1 cellular context compared by ENCODE assay signal in the genomic region with DNA sequence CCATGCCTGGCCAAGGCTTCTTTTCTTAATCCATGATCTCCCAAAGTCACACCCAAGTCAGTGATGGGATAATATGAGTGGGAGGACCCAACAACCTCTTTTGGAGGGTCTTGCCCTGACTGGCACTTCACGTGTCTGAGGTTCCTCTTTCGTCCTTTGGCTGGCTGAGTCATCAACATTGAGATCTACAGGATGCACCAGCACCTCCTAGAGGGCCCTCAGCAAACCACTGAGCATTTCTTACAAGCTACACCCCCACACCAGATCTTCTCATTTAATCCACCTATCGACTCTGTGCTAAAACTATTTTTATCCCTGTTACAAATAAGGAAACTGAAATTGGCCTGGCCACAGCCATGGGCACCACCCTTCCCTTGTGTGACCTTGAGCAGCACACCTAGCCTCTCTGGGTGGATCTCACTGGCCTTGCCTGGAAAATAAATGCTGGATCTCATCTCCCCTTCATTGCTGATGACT.
TF ChIP-seq lines count a peak whose summit lies in the region.

No MANE protein-coding gene starts in this region.

TF ChIP-seq in HepG2, 621 proteins besides CTCF, POLR2A, EP300 and RAD21 (continued from another document):
- no peak for TF ChIP-seq RXRB (CRISPR knock-in tag; IDR thresholded peaks at IDR 0.05; ENCODE audit: borderline replicate concordance)
- TF ChIP-seq, protein P1, sequence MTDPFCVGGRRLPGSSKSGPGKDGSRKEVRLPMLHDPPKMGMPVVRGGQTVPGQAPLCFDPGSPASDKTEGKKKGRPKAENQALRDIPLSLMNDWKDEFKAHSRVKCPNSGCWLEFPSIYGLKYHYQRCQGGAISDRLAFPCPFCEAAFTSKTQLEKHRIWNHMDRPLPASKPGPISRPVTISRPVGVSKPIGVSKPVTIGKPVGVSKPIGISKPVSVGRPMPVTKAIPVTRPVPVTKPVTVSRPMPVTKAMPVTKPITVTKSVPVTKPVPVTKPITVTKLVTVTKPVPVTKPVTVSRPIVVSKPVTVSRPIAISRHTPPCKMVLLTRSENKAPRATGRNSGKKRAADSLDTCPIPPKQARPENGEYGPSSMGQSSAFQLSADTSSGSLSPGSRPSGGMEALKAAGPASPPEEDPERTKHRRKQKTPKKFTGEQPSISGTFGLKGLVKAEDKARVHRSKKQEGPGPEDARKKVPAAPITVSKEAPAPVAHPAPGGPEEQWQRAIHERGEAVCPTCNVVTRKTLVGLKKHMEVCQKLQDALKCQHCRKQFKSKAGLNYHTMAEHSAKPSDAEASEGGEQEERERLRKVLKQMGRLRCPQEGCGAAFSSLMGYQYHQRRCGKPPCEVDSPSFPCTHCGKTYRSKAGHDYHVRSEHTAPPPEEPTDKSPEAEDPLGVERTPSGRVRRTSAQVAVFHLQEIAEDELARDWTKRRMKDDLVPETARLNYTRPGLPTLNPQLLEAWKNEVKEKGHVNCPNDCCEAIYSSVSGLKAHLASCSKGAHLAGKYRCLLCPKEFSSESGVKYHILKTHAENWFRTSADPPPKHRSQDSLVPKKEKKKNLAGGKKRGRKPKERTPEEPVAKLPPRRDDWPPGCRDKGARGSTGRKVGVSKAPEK (CRISPR knock-in tag; IDR thresholded peaks at IDR 0.05; ENCODE audit: borderline replicate concordance) = no peak
- TF ChIP-seq, protein P2, sequence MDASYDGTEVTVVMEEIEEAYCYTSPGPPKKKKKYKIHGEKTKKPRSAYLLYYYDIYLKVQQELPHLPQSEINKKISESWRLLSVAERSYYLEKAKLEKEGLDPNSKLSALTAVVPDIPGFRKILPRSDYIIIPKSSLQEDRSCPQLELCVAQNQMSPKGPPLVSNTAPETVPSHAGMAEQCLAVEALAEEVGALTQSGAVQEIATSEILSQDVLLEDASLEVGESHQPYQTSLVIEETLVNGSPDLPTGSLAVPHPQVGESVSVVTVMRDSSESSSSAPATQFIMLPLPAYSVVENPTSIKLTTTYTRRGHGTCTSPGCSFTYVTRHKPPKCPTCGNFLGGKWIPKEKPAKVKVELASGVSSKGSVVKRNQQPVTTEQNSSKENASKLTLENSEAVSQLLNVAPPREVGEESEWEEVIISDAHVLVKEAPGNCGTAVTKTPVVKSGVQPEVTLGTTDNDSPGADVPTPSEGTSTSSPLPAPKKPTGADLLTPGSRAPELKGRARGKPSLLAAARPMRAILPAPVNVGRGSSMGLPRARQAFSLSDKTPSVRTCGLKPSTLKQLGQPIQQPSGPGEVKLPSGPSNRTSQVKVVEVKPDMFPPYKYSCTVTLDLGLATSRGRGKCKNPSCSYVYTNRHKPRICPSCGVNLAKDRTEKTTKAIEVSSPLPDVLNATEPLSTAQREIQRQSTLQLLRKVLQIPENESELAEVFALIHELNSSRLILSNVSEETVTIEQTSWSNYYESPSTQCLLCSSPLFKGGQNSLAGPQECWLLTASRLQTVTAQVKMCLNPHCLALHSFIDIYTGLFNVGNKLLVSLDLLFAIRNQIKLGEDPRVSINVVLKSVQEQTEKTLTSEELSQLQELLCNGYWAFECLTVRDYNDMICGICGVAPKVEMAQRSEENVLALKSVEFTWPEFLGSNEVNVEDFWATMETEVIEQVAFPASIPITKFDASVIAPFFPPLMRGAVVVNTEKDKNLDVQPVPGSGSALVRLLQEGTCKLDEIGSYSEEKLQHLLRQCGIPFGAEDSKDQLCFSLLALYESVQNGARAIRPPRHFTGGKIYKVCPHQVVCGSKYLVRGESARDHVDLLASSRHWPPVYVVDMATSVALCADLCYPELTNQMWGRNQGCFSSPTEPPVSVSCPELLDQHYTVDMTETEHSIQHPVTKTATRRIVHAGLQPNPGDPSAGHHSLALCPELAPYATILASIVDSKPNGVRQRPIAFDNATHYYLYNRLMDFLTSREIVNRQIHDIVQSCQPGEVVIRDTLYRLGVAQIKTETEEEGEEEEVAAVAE (CRISPR knock-in tag; IDR thresholded peaks at IDR 0.05; ENCODE audit: borderline replicate concordance) = no peak
- TF ChIP-seq, protein P3, sequence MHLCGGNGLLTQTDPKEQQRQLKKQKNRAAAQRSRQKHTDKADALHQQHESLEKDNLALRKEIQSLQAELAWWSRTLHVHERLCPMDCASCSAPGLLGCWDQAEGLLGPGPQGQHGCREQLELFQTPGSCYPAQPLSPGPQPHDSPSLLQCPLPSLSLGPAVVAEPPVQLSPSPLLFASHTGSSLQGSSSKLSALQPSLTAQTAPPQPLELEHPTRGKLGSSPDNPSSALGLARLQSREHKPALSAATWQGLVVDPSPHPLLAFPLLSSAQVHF (CRISPR knock-in tag; IDR thresholded peaks at IDR 0.05) = no peak
- TF ChIP-seq PHB2 (IDR thresholded peaks at IDR 0.05; ENCODE audit: partially characterized antibody) = no peak
- TF ChIP-seq, protein P4, sequence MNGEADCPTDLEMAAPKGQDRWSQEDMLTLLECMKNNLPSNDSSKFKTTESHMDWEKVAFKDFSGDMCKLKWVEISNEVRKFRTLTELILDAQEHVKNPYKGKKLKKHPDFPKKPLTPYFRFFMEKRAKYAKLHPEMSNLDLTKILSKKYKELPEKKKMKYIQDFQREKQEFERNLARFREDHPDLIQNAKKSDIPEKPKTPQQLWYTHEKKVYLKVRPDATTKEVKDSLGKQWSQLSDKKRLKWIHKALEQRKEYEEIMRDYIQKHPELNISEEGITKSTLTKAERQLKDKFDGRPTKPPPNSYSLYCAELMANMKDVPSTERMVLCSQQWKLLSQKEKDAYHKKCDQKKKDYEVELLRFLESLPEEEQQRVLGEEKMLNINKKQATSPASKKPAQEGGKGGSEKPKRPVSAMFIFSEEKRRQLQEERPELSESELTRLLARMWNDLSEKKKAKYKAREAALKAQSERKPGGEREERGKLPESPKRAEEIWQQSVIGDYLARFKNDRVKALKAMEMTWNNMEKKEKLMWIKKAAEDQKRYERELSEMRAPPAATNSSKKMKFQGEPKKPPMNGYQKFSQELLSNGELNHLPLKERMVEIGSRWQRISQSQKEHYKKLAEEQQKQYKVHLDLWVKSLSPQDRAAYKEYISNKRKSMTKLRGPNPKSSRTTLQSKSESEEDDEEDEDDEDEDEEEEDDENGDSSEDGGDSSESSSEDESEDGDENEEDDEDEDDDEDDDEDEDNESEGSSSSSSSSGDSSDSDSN (CRISPR knock-in tag; IDR thresholded peaks at IDR 0.05) = no peak
- no peak for TF ChIP-seq ZNF484 (CRISPR knock-in tag; IDR thresholded peaks at IDR 0.05; ENCODE audit: borderline replicate concordance, low read depth)
- TF ChIP-seq, protein P5, sequence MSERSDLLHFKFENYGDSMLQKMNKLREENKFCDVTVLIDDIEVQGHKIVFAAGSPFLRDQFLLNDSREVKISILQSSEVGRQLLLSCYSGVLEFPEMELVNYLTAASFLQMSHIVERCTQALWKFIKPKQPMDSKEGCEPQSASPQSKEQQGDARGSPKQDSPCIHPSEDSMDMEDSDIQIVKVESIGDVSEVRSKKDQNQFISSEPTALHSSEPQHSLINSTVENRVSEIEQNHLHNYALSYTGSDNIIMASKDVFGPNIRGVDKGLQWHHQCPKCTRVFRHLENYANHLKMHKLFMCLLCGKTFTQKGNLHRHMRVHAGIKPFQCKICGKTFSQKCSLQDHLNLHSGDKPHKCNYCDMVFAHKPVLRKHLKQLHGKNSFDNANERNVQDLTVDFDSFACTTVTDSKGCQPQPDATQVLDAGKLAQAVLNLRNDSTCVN (CRISPR knock-in tag; IDR thresholded peaks at IDR 0.05; ENCODE audit: borderline replicate concordance) = no peak
- no peak for TF ChIP-seq EED (CRISPR knock-in tag; IDR thresholded peaks at IDR 0.05)
- no peak for TF ChIP-seq DNMT1 (CRISPR knock-in tag; IDR thresholded peaks at IDR 0.05)
- no peak for TF ChIP-seq ZSCAN12 (CRISPR knock-in tag; IDR thresholded peaks at IDR 0.05)
